1 cellular context compared by ENCODE assay signal in the genomic region with DNA sequence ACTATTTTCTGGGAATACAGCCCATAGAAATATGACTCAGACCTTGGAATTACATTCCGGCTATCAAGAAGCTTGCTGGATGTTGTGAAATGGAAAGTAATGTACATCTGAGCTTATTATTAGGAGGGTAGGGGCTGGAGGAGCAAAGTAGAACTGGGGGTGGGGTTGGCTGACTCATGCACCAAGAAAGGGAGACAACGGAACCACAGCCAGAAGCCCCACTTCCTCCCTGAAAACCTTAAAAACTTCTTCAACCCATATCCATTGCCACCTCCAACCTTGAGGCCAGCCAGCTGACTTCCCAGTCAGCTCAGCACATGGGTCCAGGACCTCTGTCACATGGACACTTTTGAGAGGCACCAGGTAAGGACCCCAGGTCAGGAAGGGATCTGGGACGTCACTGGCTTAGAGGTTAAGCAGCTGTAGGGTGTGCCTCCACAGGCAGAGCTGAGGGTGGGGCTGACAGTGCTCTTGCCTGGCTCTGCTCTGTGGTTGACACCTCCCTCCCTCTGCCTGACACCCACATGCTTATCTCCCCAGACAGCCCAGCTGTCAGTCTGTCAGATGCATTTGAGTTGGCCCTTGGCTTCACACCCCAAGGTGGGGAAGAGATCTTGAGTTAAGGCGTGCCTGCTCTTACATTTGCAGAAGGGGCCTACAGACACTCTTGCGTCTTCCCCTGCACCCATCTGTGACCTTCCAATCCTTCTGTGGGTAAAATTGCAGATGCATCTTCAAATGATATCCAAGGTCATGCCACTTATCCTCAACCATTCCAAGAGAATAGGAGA.
TF ChIP-seq lines count a peak whose summit lies in the region.

No MANE protein-coding gene starts in this region.

TF ChIP-seq in K562, 482 proteins besides CTCF, POLR2A, EP300 and RAD21 (continued from another document):
- TF ChIP-seq, protein P1, sequence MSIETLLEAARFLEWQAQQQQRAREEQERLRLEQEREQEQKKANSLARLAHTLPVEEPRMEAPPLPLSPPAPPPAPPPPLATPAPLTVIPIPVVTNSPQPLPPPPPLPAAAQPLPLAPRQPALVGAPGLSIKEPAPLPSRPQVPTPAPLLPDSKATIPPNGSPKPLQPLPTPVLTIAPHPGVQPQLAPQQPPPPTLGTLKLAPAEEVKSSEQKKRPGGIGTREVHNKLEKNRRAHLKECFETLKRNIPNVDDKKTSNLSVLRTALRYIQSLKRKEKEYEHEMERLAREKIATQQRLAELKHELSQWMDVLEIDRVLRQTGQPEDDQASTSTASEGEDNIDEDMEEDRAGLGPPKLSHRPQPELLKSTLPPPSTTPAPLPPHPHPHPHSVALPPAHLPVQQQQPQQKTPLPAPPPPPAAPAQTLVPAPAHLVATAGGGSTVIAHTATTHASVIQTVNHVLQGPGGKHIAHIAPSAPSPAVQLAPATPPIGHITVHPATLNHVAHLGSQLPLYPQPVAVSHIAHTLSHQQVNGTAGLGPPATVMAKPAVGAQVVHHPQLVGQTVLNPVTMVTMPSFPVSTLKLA (conservative IDR thresholded peaks at IDR 0.05): peak; percentile 95 to 98
